2 cellular contexts compared by ENCODE assay signal in genomic region chr6:78908621-78909020, GRCh38.
A peak's percentile ranks its signal among the peaks of the same experiment; 100 is the strongest.
TF ChIP-seq lines count a peak whose summit lies in the region.

No MANE protein-coding gene starts in this region.

TF ChIP-seq in A549, 52 proteins besides CTCF, POLR2A, EP300 and RAD21:
- no peak for TF ChIP-seq ZFP36 (IDR thresholded peaks at IDR 0.05; ENCODE audit: borderline replicate concordance, partially characterized antibody)
- TF ChIP-seq GATA3 (IDR thresholded peaks at IDR 0.05; ENCODE audit: borderline replicate concordance), result no peak
- no peak for TF ChIP-seq FOSL2 (IDR thresholded peaks at IDR 0.05)
- peak; percentile 30; the same call in 1 of the 2 replicates for TF ChIP-seq FOSL2 (CRISPR knock-in tag; IDR thresholded peaks at IDR 0.05)
TF ChIP-seq in A549: peak in this region for 1.

TF ChIP-seq in IMR-90, 13 proteins besides CTCF, POLR2A, EP300 and RAD21:
- no peak for TF ChIP-seq RCOR1 (IDR thresholded peaks at IDR 0.05; ENCODE audit: insufficient replicate concordance, low read length)
- no peak for TF ChIP-seq SMC3 (IDR thresholded peaks at IDR 0.05; ENCODE audit: low read depth, low read length)
- no peak for TF ChIP-seq MAFK (IDR thresholded peaks at IDR 0.05; ENCODE audit: low read depth, low read length)
- TF ChIP-seq RFX5 (IDR thresholded peaks at IDR 0.05; ENCODE audit: low read depth, low read length), result no peak
- no peak for TF ChIP-seq ELK1 (IDR thresholded peaks at IDR 0.05; ENCODE audit: borderline replicate concordance, low read depth, low read length)
- no peak for TF ChIP-seq FOS (IDR thresholded peaks at IDR 0.05; ENCODE audit: low read depth, low read length)
- TF ChIP-seq BHLHE40 (IDR thresholded peaks at IDR 0.05; ENCODE audit: low read depth, low read length), result no peak
- no peak for TF ChIP-seq MXI1 (IDR thresholded peaks at IDR 0.05; ENCODE audit: borderline replicate concordance, low read depth, low read length)
- TF ChIP-seq CHD1 (IDR thresholded peaks at IDR 0.05; ENCODE audit: low read depth, low read length), result no peak
- TF ChIP-seq CEBPB (IDR thresholded peaks at IDR 0.05; ENCODE audit: low read depth, low read length), result no peak
- TF ChIP-seq, protein P1, sequence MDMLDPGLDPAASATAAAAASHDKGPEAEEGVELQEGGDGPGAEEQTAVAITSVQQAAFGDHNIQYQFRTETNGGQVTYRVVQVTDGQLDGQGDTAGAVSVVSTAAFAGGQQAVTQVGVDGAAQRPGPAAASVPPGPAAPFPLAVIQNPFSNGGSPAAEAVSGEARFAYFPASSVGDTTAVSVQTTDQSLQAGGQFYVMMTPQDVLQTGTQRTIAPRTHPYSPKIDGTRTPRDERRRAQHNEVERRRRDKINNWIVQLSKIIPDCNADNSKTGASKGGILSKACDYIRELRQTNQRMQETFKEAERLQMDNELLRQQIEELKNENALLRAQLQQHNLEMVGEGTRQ (IDR thresholded peaks at IDR 0.05; ENCODE audit: low read depth, low read length), result no peak
- no peak for TF ChIP-seq NFE2L2 (IDR thresholded peaks at IDR 0.05; ENCODE audit: low read depth, low read length)
- TF ChIP-seq MAZ (IDR thresholded peaks at IDR 0.05; ENCODE audit: borderline replicate concordance, low read depth, low read length), result no peak
